In genomic region chr12:100128509-100128908, GRCh38 we compare ENCODE assay signal across 8 cellular contexts. TPM values are rescaled to one million over a fixed set of nuclear protein-coding genes. Genes with fewer than 3 reads are reported as not detected.
DNase-seq lines count a peak whose midpoint lies in the region; ATAC-seq and TF ChIP-seq lines count a peak whose summit lies in the region.

No MANE protein-coding gene starts in this region.

- no peaks in the 10 kb centered on the region for H3K9me3 Mint-ChIP-seq in effector memory CD8-positive, alpha-beta T cell

- peaks cover 5% of the 10 kb centered on the region for H3K36me3 Mint-ChIP-seq in effector memory CD8-positive, alpha-beta T cell (ENCODE audit: insufficient read depth)

- no peak overlapping the region for H3K4me3 ChIP-seq in sigmoid colon

- H3K27ac Mint-ChIP-seq in effector memory CD8-positive, alpha-beta T cell, result peak overlapping the region; percentile 42 to 49

- H3K27ac ChIP-seq in sigmoid colon, result peak overlapping the region in 2 of 4 donors; percentile 20 to 31

- 5 to 23% methylated on average over 1 of the region's 1 CpG for WGBS in sigmoid colon, 2 donors

- no peaks in the 10 kb centered on the region for H3K36me3 ChIP-seq in sigmoid colon

- TF ChIP-seq CTCF in sigmoid colon (IDR thresholded peaks at IDR 0.05), result peak in 1 of 4 experiments; percentile 28

- no peak for TF ChIP-seq POLR2A in sigmoid colon (IDR thresholded peaks at IDR 0.05)

- H3K9me3 ChIP-seq in sigmoid colon, result no peaks in the 10 kb centered on the region

- no peak for TF ChIP-seq EP300 in sigmoid colon (IDR thresholded peaks at IDR 0.05)

- no peaks in the 10 kb centered on the region for H3K27me3 Mint-ChIP-seq in effector memory CD8-positive, alpha-beta T cell

- peaks cover 9 to 37% of the 10 kb centered on the region in 2 donors for H3K4me1 Mint-ChIP-seq in effector memory CD8-positive, alpha-beta T cell (ENCODE audit: low read depth in 2 of 2)

- intact Hi-C loops in sigmoid colon (cut with DNase I), result loop anchor here (2.0 kb wide), 1 partner anchor 72 kb away; the partner anchor contains the start of gene ACTR6

- no peak for ATAC-seq in effector memory CD8-positive, alpha-beta T cell (replicated peaks)
- ATAC-seq in GM18873 (IDR thresholded peaks at IDR 0.05; ENCODE audit: low FRiP score, unreplicated experiment), result no peak

- no peaks in the 10 kb centered on the region for H3K27me3 ChIP-seq in sigmoid colon

- H3K4me1 ChIP-seq in sigmoid colon, result peaks cover 0 to 39% (median 29%) of the 10 kb centered on the region in 4 donors

- H3K4me3 Mint-ChIP-seq in effector memory CD8-positive, alpha-beta T cell, result peak overlapping the region in 1 of 2 donors; percentile 30

- peak; percentile 19 for DNase-seq in NCI-H510A treated with DMSO at 0.1 percent for 48 hours (lab: John Stamatoyannopoulos, UW)
- no peak for DNase-seq in NCI-H510A (lab: John Stamatoyannopoulos, UW)
- peak; percentile 44 for DNase-seq in NCI-H82 (lab: John Stamatoyannopoulos, UW)
- DNase-seq in effector memory CD8-positive, alpha-beta T cell, result no peak
- DNase-seq in myocyte (ENCODE audit: low read depth), result peak; percentile 59
- no peak for DNase-seq in NCI-H2029 treated with DMSO at 0.1 percent for 48 hours (lab: John Stamatoyannopoulos, UW)
- DNase-seq in sigmoid colon, result no peak

RNA-seq across cellular contexts. Expression of gene BLTP3B, which starts 14.2 kb away (rescaled TPM):
- total RNA-seq in myocyte (38.5 and 43.2 TPM in 2 replicates), sigmoid colon (10 to 100 TPM; 33.3 to 41.7 (median 36.4) TPM)
- polyA plus RNA-seq in myocyte (2012), result 7.3 TPM
- polyA plus RNA-seq in sigmoid colon, result 10 to 100 TPM in 1 of 3 donors, 1 to 10 TPM in 2; 6.0 to 21.7 (median 9.3) TPM

Comparison
In these comparisons a context has a peak if more than half of its experiments do, and no peak if none do; other contexts are left out.
1. DNase-seq: peak in NCI-H510A treated with DMSO at 0.1 percent for 48 hours (single experiment), NCI-H82 (single experiment) and myocyte (single experiment); none in NCI-H510A (single experiment), effector memory CD8-positive, alpha-beta T cell (0 of 3), NCI-H2029 treated with DMSO at 0.1 percent for 48 hours (single experiment) and sigmoid colon (single experiment).